1 cellular context compared by ENCODE assay signal in genomic region chr22:20507253-20508066, GRCh38.
TF ChIP-seq lines count a peak whose summit lies in the region.

A gene with protein sequence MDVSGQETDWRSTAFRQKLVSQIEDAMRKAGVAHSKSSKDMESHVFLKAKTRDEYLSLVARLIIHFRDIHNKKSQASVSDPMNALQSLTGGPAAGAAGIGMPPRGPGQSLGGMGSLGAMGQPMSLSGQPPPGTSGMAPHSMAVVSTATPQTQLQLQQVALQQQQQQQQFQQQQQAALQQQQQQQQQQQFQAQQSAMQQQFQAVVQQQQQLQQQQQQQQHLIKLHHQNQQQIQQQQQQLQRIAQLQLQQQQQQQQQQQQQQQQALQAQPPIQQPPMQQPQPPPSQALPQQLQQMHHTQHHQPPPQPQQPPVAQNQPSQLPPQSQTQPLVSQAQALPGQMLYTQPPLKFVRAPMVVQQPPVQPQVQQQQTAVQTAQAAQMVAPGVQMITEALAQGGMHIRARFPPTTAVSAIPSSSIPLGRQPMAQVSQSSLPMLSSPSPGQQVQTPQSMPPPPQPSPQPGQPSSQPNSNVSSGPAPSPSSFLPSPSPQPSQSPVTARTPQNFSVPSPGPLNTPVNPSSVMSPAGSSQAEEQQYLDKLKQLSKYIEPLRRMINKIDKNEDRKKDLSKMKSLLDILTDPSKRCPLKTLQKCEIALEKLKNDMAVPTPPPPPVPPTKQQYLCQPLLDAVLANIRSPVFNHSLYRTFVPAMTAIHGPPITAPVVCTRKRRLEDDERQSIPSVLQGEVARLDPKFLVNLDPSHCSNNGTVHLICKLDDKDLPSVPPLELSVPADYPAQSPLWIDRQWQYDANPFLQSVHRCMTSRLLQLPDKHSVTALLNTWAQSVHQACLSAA (plus strand): TSS chr22:20507610. CDS start chr22:20507679, 69 bp downstream.

TF ChIP-seq in HepG2, 621 proteins besides CTCF, POLR2A, EP300 and RAD21 (continued from another document and continues in another):
- TF ChIP-seq HINFP (CRISPR knock-in tag; IDR thresholded peaks at IDR 0.05; ENCODE audit: low read depth) (peak; percentile 100), TAF15 (IDR thresholded peaks at IDR 0.05; ENCODE audit: low read depth, low read length, poor library complexity, severe bottlenecking) (no peak), MTF1 (CRISPR knock-in tag; IDR thresholded peaks at IDR 0.05) (no peak), PATZ1 (CRISPR knock-in tag; IDR thresholded peaks at IDR 0.05) (0 out of 2 replicates have a peak, but pooled peaks have one; percentile 22), ZKSCAN1 (IDR thresholded peaks at IDR 0.05; ENCODE audit: low read length) (peak; percentile 79), GMEB1 (CRISPR knock-in tag; IDR thresholded peaks at IDR 0.05; ENCODE audit: borderline replicate concordance) (peak; percentile 87), ZNF317 (CRISPR knock-in tag; IDR thresholded peaks at IDR 0.05) (peak; percentile 86), PITX1 (CRISPR knock-in tag; IDR thresholded peaks at IDR 0.05) (peak; percentile 78; the same call in 1 of the 2 replicates), NR0B2 (CRISPR knock-in tag; IDR thresholded peaks at IDR 0.05) (peak; percentile 59; the same call in 1 of the 2 replicates), HNF4A (CRISPR knock-in tag; IDR thresholded peaks at IDR 0.05) (peak; percentile 18; the same call in 1 of the 2 replicates), FOXP1 (IDR thresholded peaks at IDR 0.05) (no peak), FOXP1 (CRISPR knock-in tag; IDR thresholded peaks at IDR 0.05) (no peak), ZNF777 (CRISPR knock-in tag; IDR thresholded peaks at IDR 0.05) (no peak), ZNF160 (CRISPR knock-in tag; IDR thresholded peaks at IDR 0.05) (no peak), TARDBP (CRISPR knock-in tag; IDR thresholded peaks at IDR 0.05) (peak; percentile 89), ZNF343 (CRISPR knock-in tag; IDR thresholded peaks at IDR 0.05) (peak; percentile 91; the same call in 1 of the 2 replicates), PRPF4 (IDR thresholded peaks at IDR 0.05; ENCODE audit: low read depth, low read length, poor library complexity, severe bottlenecking) (no peak), RNF2 (conservative IDR thresholded peaks at IDR 0.05; ENCODE audit: low read depth) (no peak), SIN3A (IDR thresholded peaks at IDR 0.05; ENCODE audit: borderline replicate concordance, low read depth, low read length) (peak; percentile 81; the same call in 1 of the 2 replicates), ZBTB2 (CRISPR knock-in tag; IDR thresholded peaks at IDR 0.05; ENCODE audit: low read depth) (no peak), CHD4 (IDR thresholded peaks at IDR 0.05; ENCODE audit: borderline replicate concordance, low read length) (no peak), ZNF263 (CRISPR knock-in tag; IDR thresholded peaks at IDR 0.05) (peak; percentile 84), REST (IDR thresholded peaks at IDR 0.05; ENCODE audit: borderline replicate concordance in 1 of 2, low read depth in 1 of 2, low read length in 2 of 2) (no peak), MZF1 (CRISPR knock-in tag; IDR thresholded peaks at IDR 0.05; ENCODE audit: borderline replicate concordance) (no peak), EZH2 (conservative IDR thresholded peaks at IDR 0.05; ENCODE audit: low read depth, low read length) (no peak), ZNF367 (CRISPR knock-in tag; IDR thresholded peaks at IDR 0.05; ENCODE audit: borderline replicate concordance) (no peak), SRSF9 (IDR thresholded peaks at IDR 0.05; ENCODE audit: borderline replicate concordance, insufficient read depth, low read depth, low read length, poor library complexity, severe bottlenecking) (no peak), ZBTB44 (CRISPR knock-in tag; IDR thresholded peaks at IDR 0.05) (no peak)
- TF ChIP-seq, protein P1, sequence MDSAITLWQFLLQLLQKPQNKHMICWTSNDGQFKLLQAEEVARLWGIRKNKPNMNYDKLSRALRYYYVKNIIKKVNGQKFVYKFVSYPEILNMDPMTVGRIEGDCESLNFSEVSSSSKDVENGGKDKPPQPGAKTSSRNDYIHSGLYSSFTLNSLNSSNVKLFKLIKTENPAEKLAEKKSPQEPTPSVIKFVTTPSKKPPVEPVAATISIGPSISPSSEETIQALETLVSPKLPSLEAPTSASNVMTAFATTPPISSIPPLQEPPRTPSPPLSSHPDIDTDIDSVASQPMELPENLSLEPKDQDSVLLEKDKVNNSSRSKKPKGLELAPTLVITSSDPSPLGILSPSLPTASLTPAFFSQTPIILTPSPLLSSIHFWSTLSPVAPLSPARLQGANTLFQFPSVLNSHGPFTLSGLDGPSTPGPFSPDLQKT (CRISPR knock-in tag; IDR thresholded peaks at IDR 0.05; ENCODE audit: borderline replicate concordance): peak; percentile 81; the same call in 1 of the 2 replicates
- TF ChIP-seq, protein P2, sequence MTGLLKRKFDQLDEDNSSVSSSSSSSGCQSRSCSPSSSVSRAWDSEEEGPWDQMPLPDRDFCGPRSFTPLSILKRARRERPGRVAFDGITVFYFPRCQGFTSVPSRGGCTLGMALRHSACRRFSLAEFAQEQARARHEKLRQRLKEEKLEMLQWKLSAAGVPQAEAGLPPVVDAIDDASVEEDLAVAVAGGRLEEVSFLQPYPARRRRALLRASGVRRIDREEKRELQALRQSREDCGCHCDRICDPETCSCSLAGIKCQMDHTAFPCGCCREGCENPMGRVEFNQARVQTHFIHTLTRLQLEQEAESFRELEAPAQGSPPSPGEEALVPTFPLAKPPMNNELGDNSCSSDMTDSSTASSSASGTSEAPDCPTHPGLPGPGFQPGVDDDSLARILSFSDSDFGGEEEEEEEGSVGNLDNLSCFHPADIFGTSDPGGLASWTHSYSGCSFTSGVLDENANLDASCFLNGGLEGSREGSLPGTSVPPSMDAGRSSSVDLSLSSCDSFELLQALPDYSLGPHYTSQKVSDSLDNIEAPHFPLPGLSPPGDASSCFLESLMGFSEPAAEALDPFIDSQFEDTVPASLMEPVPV (CRISPR knock-in tag; IDR thresholded peaks at IDR 0.05): 0 out of 2 replicates have a peak, but pooled peaks have one; percentile 21
- TF ChIP-seq, protein P3, sequence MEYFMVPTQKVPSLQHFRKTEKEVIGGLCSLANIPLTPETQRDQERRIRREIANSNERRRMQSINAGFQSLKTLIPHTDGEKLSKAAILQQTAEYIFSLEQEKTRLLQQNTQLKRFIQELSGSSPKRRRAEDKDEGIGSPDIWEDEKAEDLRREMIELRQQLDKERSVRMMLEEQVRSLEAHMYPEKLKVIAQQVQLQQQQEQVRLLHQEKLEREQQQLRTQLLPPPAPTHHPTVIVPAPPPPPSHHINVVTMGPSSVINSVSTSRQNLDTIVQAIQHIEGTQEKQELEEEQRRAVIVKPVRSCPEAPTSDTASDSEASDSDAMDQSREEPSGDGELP (IDR thresholded peaks at IDR 0.05; ENCODE audit: borderline replicate concordance, low read depth): peak; percentile 71; the same call in 1 of the 2 replicates
- TF ChIP-seq, protein P4, sequence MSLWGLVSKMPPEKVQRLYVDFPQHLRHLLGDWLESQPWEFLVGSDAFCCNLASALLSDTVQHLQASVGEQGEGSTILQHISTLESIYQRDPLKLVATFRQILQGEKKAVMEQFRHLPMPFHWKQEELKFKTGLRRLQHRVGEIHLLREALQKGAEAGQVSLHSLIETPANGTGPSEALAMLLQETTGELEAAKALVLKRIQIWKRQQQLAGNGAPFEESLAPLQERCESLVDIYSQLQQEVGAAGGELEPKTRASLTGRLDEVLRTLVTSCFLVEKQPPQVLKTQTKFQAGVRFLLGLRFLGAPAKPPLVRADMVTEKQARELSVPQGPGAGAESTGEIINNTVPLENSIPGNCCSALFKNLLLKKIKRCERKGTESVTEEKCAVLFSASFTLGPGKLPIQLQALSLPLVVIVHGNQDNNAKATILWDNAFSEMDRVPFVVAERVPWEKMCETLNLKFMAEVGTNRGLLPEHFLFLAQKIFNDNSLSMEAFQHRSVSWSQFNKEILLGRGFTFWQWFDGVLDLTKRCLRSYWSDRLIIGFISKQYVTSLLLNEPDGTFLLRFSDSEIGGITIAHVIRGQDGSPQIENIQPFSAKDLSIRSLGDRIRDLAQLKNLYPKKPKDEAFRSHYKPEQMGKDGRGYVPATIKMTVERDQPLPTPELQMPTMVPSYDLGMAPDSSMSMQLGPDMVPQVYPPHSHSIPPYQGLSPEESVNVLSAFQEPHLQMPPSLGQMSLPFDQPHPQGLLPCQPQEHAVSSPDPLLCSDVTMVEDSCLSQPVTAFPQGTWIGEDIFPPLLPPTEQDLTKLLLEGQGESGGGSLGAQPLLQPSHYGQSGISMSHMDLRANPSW (CRISPR knock-in tag; IDR thresholded peaks at IDR 0.05; ENCODE audit: borderline replicate concordance): no peak
